8 cellular contexts compared by ENCODE assay signal in the genomic region with DNA sequence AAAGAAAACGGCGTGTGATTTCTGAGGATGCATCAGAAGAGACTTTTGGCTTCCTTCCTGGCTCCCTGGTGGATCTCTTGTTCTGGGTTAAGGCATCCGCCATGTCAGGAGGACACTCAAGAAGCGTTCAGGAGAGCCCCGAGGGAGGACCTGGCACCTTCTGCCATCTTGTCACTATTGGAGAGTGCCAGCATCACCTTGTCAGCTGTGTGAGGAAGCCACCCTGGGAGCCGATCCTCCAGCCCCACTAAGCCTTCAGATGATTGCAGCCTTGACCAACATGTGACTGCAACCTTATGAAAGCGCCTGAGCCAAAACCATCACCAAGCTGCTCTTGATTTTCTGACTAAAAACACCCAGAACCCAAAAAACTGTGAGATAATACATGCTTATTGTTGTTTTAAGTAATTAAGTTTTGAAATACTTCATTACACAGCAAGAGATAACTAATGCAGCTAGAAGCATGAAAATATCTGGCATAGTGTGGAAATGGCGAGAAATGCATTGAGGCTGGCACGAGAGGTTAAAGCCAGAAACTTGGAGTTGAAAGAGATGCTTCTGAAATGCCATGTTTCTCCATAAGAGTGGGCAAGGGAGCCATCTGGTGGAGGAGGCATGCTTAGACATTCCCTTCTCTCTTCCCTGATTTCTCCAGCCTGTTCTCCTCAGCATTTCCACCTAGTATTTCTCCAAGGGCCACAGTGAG. TPM values are rescaled to one million over a fixed set of nuclear protein-coding genes. Genes with fewer than 3 reads are reported as not detected.
DNase-seq lines count a peak whose midpoint lies in the region; ATAC-seq, FAIRE-seq and TF ChIP-seq lines count a peak whose summit lies in the region.

No MANE protein-coding gene starts in this region.

- H3K36me3 Mint-ChIP-seq in activated T-cell treated with anti-CD3 and anti-CD28 coated beads, Interleukin-2, amount 50 U/mL, for 4 hours (ENCODE audit: insufficient read depth), result no peaks in the 10 kb centered on the region

- H3K4me3 Mint-ChIP-seq in activated T-cell treated with anti-CD3 and anti-CD28 coated beads, Interleukin-2, amount 50 U/mL, for 4 hours, result no peak overlapping the region

- in situ Hi-C loops in Caki2 (cut with HindIII; ENCODE audit: low pct_unique_long_range_greater_than_20kb, low sequenced_read_pairs), result no loop called here

- peak in 1 of 2 donors; percentile 53 for ATAC-seq in activated T-cell treated with anti-CD3 and anti-CD28 coated beads, Interleukin-2, amount 50 U/mL, for 4 hours
- ATAC-seq in omental fat pad (ENCODE audit: low FRiP score) (peak; percentile 83), GM18520 (IDR thresholded peaks at IDR 0.05; ENCODE audit: unreplicated experiment) (no peak), GM21576 (IDR thresholded peaks at IDR 0.05; ENCODE audit: unreplicated experiment) (no peak)

- peak; percentile 86 for TF ChIP-seq CTCF in fibroblast of villous mesenchyme (IDR thresholded peaks at IDR 0.05; ENCODE audit: insufficient read depth, low read depth, low read length)
- peak in 1 of 3 donors; percentile 48 for TF ChIP-seq CTCF in omental fat pad (IDR thresholded peaks at IDR 0.05)

- peaks cover 8% of the 10 kb centered on the region for H3K4me1 Mint-ChIP-seq in activated T-cell treated with anti-CD3 and anti-CD28 coated beads, Interleukin-2, amount 50 U/mL, for 4 hours (ENCODE audit: low read depth)

- no peak for FAIRE-seq in HTR-8/SVneo (lab: Jason Lieb, UNC)

- no peak overlapping the region for H3K4me3 ChIP-seq in fibroblast of villous mesenchyme (ENCODE audit: low read depth, low read length)

- DNase-seq in Caki2 (ENCODE audit: low read depth), result peak; percentile 60
- DNase-seq in HTR-8/SVneo (ENCODE audit: insufficient read length, low spot score), result peak; percentile 76
- DNase-seq in OCI-M1 (lab: John Stamatoyannopoulos, UW), result peak; percentile 85
- DNase-seq in activated T-cell treated with anti-CD3 and anti-CD28 coated beads, Interleukin-2, amount 50 U/mL, for 4 hours, result peak; percentile 52
- peak; percentile 77 for DNase-seq in fibroblast of villous mesenchyme (ENCODE audit: low read depth)
- DNase-seq in omental fat pad (ENCODE audit: low spot score), result peak; percentile 60

- no peaks in the 10 kb centered on the region for H3K9me3 Mint-ChIP-seq in activated T-cell treated with anti-CD3 and anti-CD28 coated beads, Interleukin-2, amount 50 U/mL, for 4 hours

- H3K27me3 Mint-ChIP-seq in activated T-cell treated with anti-CD3 and anti-CD28 coated beads, Interleukin-2, amount 50 U/mL, for 4 hours (ENCODE audit: low read depth), result peaks cover 3% of the 10 kb centered on the region

RNA-seq across cellular contexts. Expression of a gene that starts 5.4 kb away (rescaled TPM):
- total RNA-seq in Caki2 (2014; rRNA removed; shearing (Covaris generic); ENCODE audit: low replicate concordance), result 18.9 and 30.5 TPM in 2 replicates
- 10 to 100 TPM; 27.1 to 27.6 (median 27.1) TPM for total RNA-seq in activated T-cell treated with anti-CD3 and anti-CD28 coated beads, Interleukin-2, amount 50 U/mL, for 4 hours
- total RNA-seq in fibroblast of villous mesenchyme, result 19.6 and 22.0 TPM in 2 replicates
- 10 to 100 TPM; 17.9 to 27.1 (median 20.7) TPM for total RNA-seq in omental fat pad

RNA-seq across cellular contexts. Expression of a gene that starts 18.0 kb away (rescaled TPM):
- 58.1 and 60.8 TPM in 2 replicates for total RNA-seq in Caki2 (2014; rRNA removed; shearing (Covaris generic); ENCODE audit: low replicate concordance)
- 1 to 10 TPM; 1.6 to 2.5 (median 1.7) TPM for total RNA-seq in activated T-cell treated with anti-CD3 and anti-CD28 coated beads, Interleukin-2, amount 50 U/mL, for 4 hours
- total RNA-seq in fibroblast of villous mesenchyme (44.0 and 58.9 TPM in 2 replicates), omental fat pad (10 to 100 TPM; 16.7 to 23.0 (median 21.3) TPM)

RNA-seq across cellular contexts. Expression of a gene that starts 40.3 kb away (rescaled TPM):
- total RNA-seq in Caki2 (2014; rRNA removed; shearing (Covaris generic); ENCODE audit: low replicate concordance), result not detected in 2 replicates
- under 1 TPM in 2 of 3 donors, not detected in 1; 0.13 to 0.28 TPM for total RNA-seq in activated T-cell treated with anti-CD3 and anti-CD28 coated beads, Interleukin-2, amount 50 U/mL, for 4 hours
- total RNA-seq in fibroblast of villous mesenchyme, result not detected in 2 replicates
- 1 to 10 TPM in 1 of 4 donors, under 1 TPM in 2, not detected in 1; 0.56 to 4.1 (median 0.60) TPM for total RNA-seq in omental fat pad

RNA-seq across cellular contexts. Expression of a gene that starts 44.5 kb away (rescaled TPM):
- 44.0 and 46.1 TPM in 2 replicates for total RNA-seq in Caki2 (2014; rRNA removed; shearing (Covaris generic); ENCODE audit: low replicate concordance)
- total RNA-seq in activated T-cell treated with anti-CD3 and anti-CD28 coated beads, Interleukin-2, amount 50 U/mL, for 4 hours, result 1 to 10 TPM; 1.6 to 2.5 (median 1.8) TPM
- total RNA-seq in fibroblast of villous mesenchyme (12.5 and 19.6 TPM in 2 replicates), omental fat pad (100 to 1,000 TPM in 2 of 4 donors, 10 to 100 TPM in 2; 17.7 to 195 (median 69.0) TPM)

Comparison
In these comparisons a context has a peak if more than half of its experiments do, and no peak if none do; other contexts are left out.
1. RNA of a gene that starts 18.0 kb away (total RNA-seq): 58.1 to 60.8 TPM in Caki2, 44.0 to 58.9 TPM in fibroblast of villous mesenchyme and 16.7 to 23.0 TPM in omental fat pad; 1.6 to 2.5 TPM in activated T-cell treated with anti-CD3 and anti-CD28 coated beads, Interleukin-2, amount 50 U/mL, for 4 hours; every median in the first group is over 4 times any median in the second.
2. Peak in every context shown above with its lines, with median percentiles within 50 percentile points of each other: DNase-seq.